ENCODE assay signal across 14 cellular contexts in genomic region chr2:99729104-99729503, GRCh38.
DNase-seq lines count a peak whose midpoint lies in the region; ATAC-seq, FAIRE-seq and TF ChIP-seq lines count a peak whose summit lies in the region.
"Had no signal": no experiment of that assay in that cellular context is flagged by ENCODE, and none has a peak within 500 bp of the region (broad histone marks: within the 10 kb centered on the region; RNA-seq: fewer than 3 reads in every experiment).

No MANE protein-coding gene starts in this region.

- intact Hi-C loops in left ventricle myocardium superior (cut with micrococcal nuclease) = no loop called here
- intact Hi-C loops in upper lobe of right lung (cut with DNase I) = no loop called here
- intact Hi-C loops in kidney (cut with DNase I) = no loop called here

- POLR2A ChIA-PET in activated CD8-positive, alpha-beta T cell treated with anti-CD3 and anti-CD28 coated beads, Interleukin-2, amount 10 ng/mL, durations not matched to agents 7 days and 5 days (lab: Charles Lee) = no interaction called here

- peak; percentile 85 for ATAC-seq in left ventricle myocardium superior
- peak; percentile 34 for ATAC-seq in upper lobe of right lung
- no peak for ATAC-seq in activated CD8-positive, alpha-beta T cell treated with anti-CD3 and anti-CD28 coated beads, Interleukin-2, amount 10 ng/mL, durations not matched to agents 7 days and 5 days

- no peaks in the 10 kb centered on the region for H3K4me1 ChIP-seq in upper lobe of right lung
- no peaks in the 10 kb centered on the region for H3K4me1 ChIP-seq in kidney (ENCODE audit: control insufficient read depth in 1 of 2, insufficient read depth in 1 of 2, low read depth in 1 of 2, low read length in 2 of 2)

- TF ChIP-seq CTCF in brain (conservative IDR thresholded peaks at IDR 0.05) = no peak
- TF ChIP-seq CTCF in upper lobe of right lung (IDR thresholded peaks at IDR 0.05) = no peak
- TF ChIP-seq CTCF in kidney (IDR thresholded peaks at IDR 0.05; ENCODE audit: borderline replicate concordance, extremely low read depth, insufficient read depth) = no peak

- H3K27ac Mint-ChIP-seq in brain = peak overlapping the region in 4 of 5 experiments; percentile 39 to 61 (median 45)
- H3K27ac Mint-ChIP-seq in activated CD8-positive, alpha-beta T cell treated with anti-CD3 and anti-CD28 coated beads, Interleukin-2, amount 10 ng/mL, durations not matched to agents 7 days and 5 days = no peak overlapping the region
- H3K27ac Mint-ChIP-seq: activated naive CD4-positive, alpha-beta T cell treated with anti-CD3 and anti-CD28 coated beads, Interleukin-2, amount 10 ng/mL, durations not matched to agents 7 days and 5 days; T-helper 1 cell treated with Interleukin-12 subunit alpha and Interleukin-12 subunit beta and Interleukin-4 antibody, amounts not matched to agents 30 μg/mL and 1 μg/mL, for 36 hours had no signal

- peaks cover 2% of the 10 kb centered on the region for H3K36me3 Mint-ChIP-seq in brain
- H3K36me3 Mint-ChIP-seq in activated CD8-positive, alpha-beta T cell treated with anti-CD3 and anti-CD28 coated beads, Interleukin-2, amount 10 ng/mL, durations not matched to agents 7 days and 5 days (ENCODE audit: low read depth) = no peaks in the 10 kb centered on the region
- H3K36me3 Mint-ChIP-seq: activated naive CD4-positive, alpha-beta T cell treated with anti-CD3 and anti-CD28 coated beads, Interleukin-2, amount 10 ng/mL, durations not matched to agents 7 days and 5 days had no signal

- H3K27ac ChIP-seq in upper lobe of right lung (no peak overlapping the region), kidney (ENCODE audit: low read depth in 2 of 2, low read length in 2 of 2) (no peak overlapping the region)

- no peak overlapping the region for H3K4me3 Mint-ChIP-seq in brain
- H3K4me3 Mint-ChIP-seq in activated CD8-positive, alpha-beta T cell treated with anti-CD3 and anti-CD28 coated beads, Interleukin-2, amount 10 ng/mL, durations not matched to agents 7 days and 5 days = no peak overlapping the region
- H3K4me3 Mint-ChIP-seq: activated naive CD4-positive, alpha-beta T cell treated with anti-CD3 and anti-CD28 coated beads, Interleukin-2, amount 10 ng/mL, durations not matched to agents 7 days and 5 days; T-helper 1 cell treated with Interleukin-12 subunit alpha and Interleukin-12 subunit beta and Interleukin-4 antibody, amounts not matched to agents 30 μg/mL and 1 μg/mL, for 36 hours had no signal

- CTCF ChIA-PET in activated CD8-positive, alpha-beta T cell treated with anti-CD3 and anti-CD28 coated beads, Interleukin-2, amount 10 ng/mL, durations not matched to agents 7 days and 5 days (lab: Charles Lee) = interaction anchor here (0.6 kb wide), 1 partner anchor 67 kb away, joined by 3 read pairs; no protein-coding TSS in a partner anchor

- H3K9me3 ChIP-seq in upper lobe of right lung (no peaks in the 10 kb centered on the region), kidney (ENCODE audit: control insufficient read depth in 1 of 2, low read length in 2 of 2) (no peaks in the 10 kb centered on the region)
- H3K9me3 ChIP-seq: tibial artery had no signal

- H3K4me1 Mint-ChIP-seq in brain = peaks cover 39% of the 10 kb centered on the region
- H3K4me1 Mint-ChIP-seq in activated CD8-positive, alpha-beta T cell treated with anti-CD3 and anti-CD28 coated beads, Interleukin-2, amount 10 ng/mL, durations not matched to agents 7 days and 5 days (ENCODE audit: low read depth) = no peaks in the 10 kb centered on the region
- H3K4me1 Mint-ChIP-seq: activated naive CD4-positive, alpha-beta T cell treated with anti-CD3 and anti-CD28 coated beads, Interleukin-2, amount 10 ng/mL, durations not matched to agents 7 days and 5 days had no signal

- no peak for FAIRE-seq in kidney (lab: Jason Lieb, UNC)

- H3K9ac ChIP-seq in kidney (ENCODE audit: low read length in 2 of 2) = no peak overlapping the region

- H3K4me3 ChIP-seq in upper lobe of right lung (no peak overlapping the region), kidney (ENCODE audit: low read length in 2 of 2) (no peak overlapping the region)
- H3K4me3 ChIP-seq: coronary artery, tibial artery had no signal

- no peaks in the 10 kb centered on the region for H3K27me3 Mint-ChIP-seq in brain
- no peaks in the 10 kb centered on the region for H3K27me3 Mint-ChIP-seq in activated CD8-positive, alpha-beta T cell treated with anti-CD3 and anti-CD28 coated beads, Interleukin-2, amount 10 ng/mL, durations not matched to agents 7 days and 5 days (ENCODE audit: low read depth)
- H3K27me3 Mint-ChIP-seq: activated naive CD4-positive, alpha-beta T cell treated with anti-CD3 and anti-CD28 coated beads, Interleukin-2, amount 10 ng/mL, durations not matched to agents 7 days and 5 days had no signal

- DNase-seq in NCI-H748 (lab: John Stamatoyannopoulos, UW; ENCODE audit: unreplicated experiment) (peak; percentile 25), NCI-H748 treated with DMSO at 0.1 percent for 48 hours (lab: John Stamatoyannopoulos, UW) (no peak), left ventricle myocardium superior (no peak), upper lobe of right lung (no peak), kidney (no peak)
- no peak for DNase-seq in activated naive CD4-positive, alpha-beta T cell treated with anti-CD3 and anti-CD28 coated beads, Interleukin-2, amount 50 U/mL, for 16 hours
- DNase-seq in activated CD8-positive, alpha-beta T cell treated with anti-CD3 and anti-CD28 coated beads, Interleukin-2, amount 10 ng/mL, durations not matched to agents 7 days and 5 days = no peak
- DNase-seq: activated CD4-positive, alpha-beta T cell treated with anti-CD3 and anti-CD28 coated beads, Interleukin-2, amount 50 U/mL, for 4 hours; activated naive CD4-positive, alpha-beta T cell treated with anti-CD3 and anti-CD28 coated beads, Interleukin-2, amount 10 ng/mL, durations not matched to agents 7 days and 5 days; NCI-H1417 treated with DMSO at 0.1 percent for 48 hours; tibial artery had no signal

- no peaks in the 10 kb centered on the region for H3K27me3 ChIP-seq in upper lobe of right lung
- H3K27me3 ChIP-seq: tibial artery had no signal

- H3K9me3 Mint-ChIP-seq in brain = peaks cover 0 to 3% (median 0%) of the 10 kb centered on the region in 5 experiments
- H3K9me3 Mint-ChIP-seq in activated CD8-positive, alpha-beta T cell treated with anti-CD3 and anti-CD28 coated beads, Interleukin-2, amount 10 ng/mL, durations not matched to agents 7 days and 5 days (ENCODE audit: insufficient read depth) = no peaks in the 10 kb centered on the region
- H3K9me3 Mint-ChIP-seq: activated naive CD4-positive, alpha-beta T cell treated with anti-CD3 and anti-CD28 coated beads, Interleukin-2, amount 10 ng/mL, durations not matched to agents 7 days and 5 days; T-helper 1 cell treated with Interleukin-12 subunit alpha and Interleukin-12 subunit beta and Interleukin-4 antibody, amounts not matched to agents 30 μg/mL and 1 μg/mL, for 36 hours had no signal

- no peaks in the 10 kb centered on the region for H3K36me3 ChIP-seq in upper lobe of right lung
- no peaks in the 10 kb centered on the region for H3K36me3 ChIP-seq in kidney (ENCODE audit: control insufficient read depth in 1 of 2, insufficient read depth in 2 of 2, low read length in 2 of 2)
- H3K36me3 ChIP-seq: tibial artery had no signal
